15 cellular contexts compared by ENCODE assay signal in genomic region chr3:148331111-148331818, GRCh38.
A peak's percentile ranks its signal among the peaks of the same experiment; 100 is the strongest.
DNase-seq lines count a peak whose midpoint lies in the region; ATAC-seq and TF ChIP-seq lines count a peak whose summit lies in the region.
"Had no signal": no experiment of that assay in that cellular context is flagged by ENCODE, and none has a peak within 500 bp of the region (broad histone marks: within the 10 kb centered on the region; RNA-seq: fewer than 3 reads in every experiment).

No MANE protein-coding gene starts in this region.

- no peak overlapping the region for H2AK5ac ChIP-seq in H9 (ENCODE audit: insufficient read length, low read length)

- H3K79me2 ChIP-seq in OCI-LY3 (ENCODE audit: low read length) = no peaks in the 10 kb centered on the region
- H3K79me2 ChIP-seq in neural progenitor cell (ENCODE audit: low read depth) = no peaks in the 10 kb centered on the region
- no peaks in the 10 kb centered on the region for H3K79me2 ChIP-seq in H9 (ENCODE audit: insufficient read depth, low read length)

- H3K23me2 ChIP-seq in H9 (ENCODE audit: insufficient read length, low read depth, low read length, poor library complexity, severe bottlenecking) = no peaks in the 10 kb centered on the region

- H2BK120ac ChIP-seq in H9 (ENCODE audit: low read depth, low read length, poor library complexity, severe bottlenecking) = no peak overlapping the region

- no peak overlapping the region for H2BK12ac ChIP-seq in H9 (ENCODE audit: insufficient read length, low read depth, low read length)

- no peak overlapping the region for H4K91ac ChIP-seq in H9 (ENCODE audit: insufficient read length, low read depth, low read length)

- H3K4me1 Mint-ChIP-seq in neural progenitor cell = peaks cover 41% of the 10 kb centered on the region
- H3K4me1 Mint-ChIP-seq in H9 = peaks cover 14 to 16% of the 10 kb centered on the region in 2 experiments

- WGBS in H9 (ENCODE audit: extremely low coverage, insufficient read length, low lambda C conversion rate) = no CpG with 5 or more reads among the region's 1 CpG

- no peaks in the 10 kb centered on the region for H3K27me3 ChIP-seq in OCI-LY3 (ENCODE audit: low read depth, low read length)
- no peaks in the 10 kb centered on the region for H3K27me3 ChIP-seq in neural progenitor cell
- no peaks in the 10 kb centered on the region for H3K27me3 ChIP-seq in H9 (ENCODE audit: insufficient read depth, low read length)
- H3K27me3 ChIP-seq: BLaER1 treated with 17β-estradiol and CSF1 and Interleukin-3, amounts not matched to agents 10 nM and 100 nM had no signal

- H3K79me1 ChIP-seq in H9 (ENCODE audit: insufficient read depth, low read depth, low read length, poor library complexity, severe bottlenecking) = no peaks in the 10 kb centered on the region

- H3K9me3 ChIP-seq in OCI-LY3 (ENCODE audit: insufficient read depth, low read length) = no peaks in the 10 kb centered on the region
- H3K9me3 ChIP-seq in neural progenitor cell (ENCODE audit: low read depth) = no peaks in the 10 kb centered on the region
- H3K9me3 ChIP-seq in H9 (ENCODE audit: control insufficient read depth, low read depth, low read length) = no peaks in the 10 kb centered on the region

- H3K56ac ChIP-seq in H9 (ENCODE audit: insufficient read length, low read depth, low read length) = no peak overlapping the region

- H3K27ac ChIP-seq in OCI-LY3 (ENCODE audit: low read length) = no peak overlapping the region
- no peak overlapping the region for H3K27ac ChIP-seq in neural progenitor cell
- H3K27ac ChIP-seq in H9 (ENCODE audit: insufficient read length, low read depth, low read length) = no peak overlapping the region
- H3K27ac ChIP-seq: BLaER1 treated with 17β-estradiol and CSF1 and Interleukin-3, amounts not matched to agents 10 nM and 100 nM had no signal

- H4K8ac ChIP-seq in H9 (replicated peaks; ENCODE audit: insufficient read length, low read depth, low read length) = no peak overlapping the region

- no peak overlapping the region for H2BK5ac ChIP-seq in H9 (ENCODE audit: insufficient read length, low read length)

- no peak overlapping the region for H4K5ac ChIP-seq in H9 (ENCODE audit: insufficient read length, low read depth, low read length)

- no peak overlapping the region for H2BK20ac ChIP-seq in H9 (ENCODE audit: low read depth, low read length, poor library complexity, severe bottlenecking)

- H3K36me3 Mint-ChIP-seq in neural progenitor cell (peaks cover 4% of the 10 kb centered on the region), H9 (ENCODE audit: insufficient read depth in 1 of 3, low read depth in 3 of 3) (no peaks in the 10 kb centered on the region)

- no peak overlapping the region for H3K9ac ChIP-seq in OCI-LY3 (ENCODE audit: low read length)
- no peak overlapping the region for H3K9ac ChIP-seq in neural progenitor cell
- H3K9ac ChIP-seq in H9 (ENCODE audit: extremely low read depth, insufficient read length, low read length) = no peak overlapping the region
- H3K9ac ChIP-seq: BLaER1 treated with 17β-estradiol and CSF1 and Interleukin-3, amounts not matched to agents 10 nM and 100 nM had no signal

- H3K27me3 Mint-ChIP-seq in neural progenitor cell (ENCODE audit: insufficient read depth, low read depth) (peaks cover 3% of the 10 kb centered on the region), H9 (ENCODE audit: low read depth) (no peaks in the 10 kb centered on the region)

- H2BK15ac ChIP-seq in H9 (ENCODE audit: low read depth, low read length) = no peak overlapping the region

- H3K27ac Mint-ChIP-seq in neural progenitor cell = peak overlapping the region; percentile 98
- H3K27ac Mint-ChIP-seq in H9 = peak overlapping the region in 1 of 3 experiments; percentile 31; a peak in 1 of 7 replicates

- DNase-seq in neural progenitor cell (ENCODE audit: low spot score) (no peak), GDM1 (lab: John Stamatoyannopoulos, UW) (no peak), H9 (no peak), NCI-H1092 treated with DMSO at 0.1 percent for 48 hours (lab: John Stamatoyannopoulos, UW) (no peak)
- DNase-seq: activated CD4-positive, CD25-positive, alpha-beta regulatory T cell; dermis blood vessel endothelial cell; kidney glomerular epithelial cell; posterior cingulate gyrus; Right ventricle myocardium superior; T-helper 2 cell had no signal

- TF ChIP-seq CTCF in OCI-LY3 (IDR thresholded peaks at IDR 0.05; ENCODE audit: low read depth, low read length) = no peak
- no peak for TF ChIP-seq CTCF in neural progenitor cell (IDR thresholded peaks at IDR 0.05)
- no peak for TF ChIP-seq CTCF in H9 (conservative IDR thresholded peaks at IDR 0.05)

- peak overlapping the region; percentile 27 for H3K4me2 ChIP-seq in OCI-LY3 (ENCODE audit: low read length)
- H3K4me2 ChIP-seq in neural progenitor cell = no peak overlapping the region
- H3K4me2 ChIP-seq in H9 (ENCODE audit: insufficient read depth, insufficient read length, low read length) = no peak overlapping the region

- H3K18ac ChIP-seq in H9 (ENCODE audit: insufficient read length, low read depth, low read length) = no peak overlapping the region

- no peaks in the 10 kb centered on the region for H4K20me1 ChIP-seq in OCI-LY3 (ENCODE audit: insufficient read depth, low read length)
- H4K20me1 ChIP-seq in neural progenitor cell (ENCODE audit: low read depth) = no peaks in the 10 kb centered on the region
- no peaks in the 10 kb centered on the region for H4K20me1 ChIP-seq in H9 (ENCODE audit: control insufficient read depth, insufficient read depth, insufficient read length)
- H4K20me1 ChIP-seq: BLaER1 treated with 17β-estradiol and CSF1 and Interleukin-3, amounts not matched to agents 10 nM and 100 nM had no signal

- H3K4me1 ChIP-seq in OCI-LY3 (ENCODE audit: low read length) (peaks cover 19% of the 10 kb centered on the region), neural progenitor cell (peaks cover 9% of the 10 kb centered on the region), H9 (ENCODE audit: insufficient read depth, low read length) (no peaks in the 10 kb centered on the region; the same call in 1 of the 2 replicates)

- H3K36me3 ChIP-seq in OCI-LY3 (replicated peaks; ENCODE audit: low read depth, low read length) (no peaks in the 10 kb centered on the region), neural progenitor cell (no peaks in the 10 kb centered on the region)
- H3K36me3 ChIP-seq: BLaER1 treated with 17β-estradiol and CSF1 and Interleukin-3, amounts not matched to agents 10 nM and 100 nM had no signal

- H3K4me3 ChIP-seq in OCI-LY3 (ENCODE audit: low read length) (no peak overlapping the region), neural progenitor cell (no peak overlapping the region)
- H3K4me3 ChIP-seq: BLaER1 treated with 17β-estradiol and CSF1 and Interleukin-3, amounts not matched to agents 10 nM and 100 nM had no signal

- ATAC-seq in GM21367 (IDR thresholded peaks at IDR 0.05; ENCODE audit: unreplicated experiment) (peak; percentile 69), HG02759 (IDR thresholded peaks at IDR 0.05; ENCODE audit: unreplicated experiment) (peak; percentile 63)
- ATAC-seq: esophagus mucosa had no signal

- H3T11ph ChIP-seq in H9 (ENCODE audit: low read length) = no peak overlapping the region

- H3K23ac ChIP-seq in H9 (ENCODE audit: insufficient read length, low read depth, low read length) = no peak overlapping the region

- H2AFZ ChIP-seq in OCI-LY3 (ENCODE audit: low read depth, low read length) = peak overlapping the region; percentile 61
- H2AFZ ChIP-seq in neural progenitor cell (replicated peaks) = no peak overlapping the region
- H2AFZ ChIP-seq in H9 (ENCODE audit: low read length) = no peak overlapping the region

- H3K9me3 Mint-ChIP-seq in neural progenitor cell = peaks cover 11% of the 10 kb centered on the region
- 0 out of 5 replicates have a peak, but pooled peaks cover 0 to 2% of the 10 kb centered on the region in 2 experiments for H3K9me3 Mint-ChIP-seq in H9

- no peaks in the 10 kb centered on the region for H3F3A ChIP-seq in neural progenitor cell (ENCODE audit: low read depth)

- H3K4me3 Mint-ChIP-seq in neural progenitor cell = peak overlapping the region; percentile 74
- no peak overlapping the region for H3K4me3 Mint-ChIP-seq in H9

- no peak overlapping the region for H3K14ac ChIP-seq in H9 (ENCODE audit: insufficient read depth, low read length)

- H3K4ac ChIP-seq in H9 (ENCODE audit: low read depth, low read length) = no peak overlapping the region
